ENCODE assay signal across 1 cellular context in genomic region chr22:22408731-22409696, GRCh38.
TF ChIP-seq lines count a peak whose summit lies in the region.

No MANE protein-coding gene starts in this region.

TF ChIP-seq in K562, 482 proteins besides CTCF, POLR2A, EP300 and RAD21 (continued from another document and continues in another):
- no peak for TF ChIP-seq CHAMP1 (IDR thresholded peaks at IDR 0.05)
- no peak for TF ChIP-seq STAT5A (IDR thresholded peaks at IDR 0.05; ENCODE audit: borderline replicate concordance, low read length)
- TF ChIP-seq RBM39 (optimal IDR thresholded peaks at IDR 0.05; ENCODE audit: low read depth, low read length) = no peak
- no peak for TF ChIP-seq RFX1 (IDR thresholded peaks at IDR 0.05)
- TF ChIP-seq SP2 (IDR thresholded peaks at IDR 0.05; ENCODE audit: extremely low read depth, low read depth, low read length, poor library complexity, severe bottlenecking) = no peak
- no peak for TF ChIP-seq DPF2 (IDR thresholded peaks at IDR 0.05)
- TF ChIP-seq HOXB6 (CRISPR knock-in tag; IDR thresholded peaks at IDR 0.05; ENCODE audit: borderline replicate concordance) = peak; percentile 74; the same call in 1 of the 2 replicates
- no peak for TF ChIP-seq ZNF699 (CRISPR knock-in tag; IDR thresholded peaks at IDR 0.05; ENCODE audit: insufficient replicate concordance)
- no peak for TF ChIP-seq RBM25 (IDR thresholded peaks at IDR 0.05; ENCODE audit: low read depth, low read length, severe bottlenecking)
- no peak for TF ChIP-seq ZZZ3 (IDR thresholded peaks at IDR 0.05)
- TF ChIP-seq LARP7 (IDR thresholded peaks at IDR 0.05) = no peak
- TF ChIP-seq ZNF445 (CRISPR knock-in tag; IDR thresholded peaks at IDR 0.05; ENCODE audit: low read depth) = no peak
- TF ChIP-seq, protein P1, sequence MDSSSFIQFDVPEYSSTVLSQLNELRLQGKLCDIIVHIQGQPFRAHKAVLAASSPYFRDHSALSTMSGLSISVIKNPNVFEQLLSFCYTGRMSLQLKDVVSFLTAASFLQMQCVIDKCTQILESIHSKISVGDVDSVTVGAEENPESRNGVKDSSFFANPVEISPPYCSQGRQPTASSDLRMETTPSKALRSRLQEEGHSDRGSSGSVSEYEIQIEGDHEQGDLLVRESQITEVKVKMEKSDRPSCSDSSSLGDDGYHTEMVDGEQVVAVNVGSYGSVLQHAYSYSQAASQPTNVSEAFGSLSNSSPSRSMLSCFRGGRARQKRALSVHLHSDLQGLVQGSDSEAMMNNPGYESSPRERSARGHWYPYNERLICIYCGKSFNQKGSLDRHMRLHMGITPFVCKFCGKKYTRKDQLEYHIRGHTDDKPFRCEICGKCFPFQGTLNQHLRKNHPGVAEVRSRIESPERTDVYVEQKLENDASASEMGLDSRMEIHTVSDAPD (CRISPR knock-in tag; IDR thresholded peaks at IDR 0.05) = no peak
- TF ChIP-seq MBD1 (CRISPR knock-in tag; IDR thresholded peaks at IDR 0.05) = no peak
- no peak for TF ChIP-seq DNMT1 (IDR thresholded peaks at IDR 0.05)
- no peak for TF ChIP-seq ATF1 (CRISPR knock-in tag; IDR thresholded peaks at IDR 0.05)
- peak; percentile 30; the same call in 1 of the 2 replicates for TF ChIP-seq ATF1 (tag; IDR thresholded peaks at IDR 0.05)
- TF ChIP-seq, protein P2, sequence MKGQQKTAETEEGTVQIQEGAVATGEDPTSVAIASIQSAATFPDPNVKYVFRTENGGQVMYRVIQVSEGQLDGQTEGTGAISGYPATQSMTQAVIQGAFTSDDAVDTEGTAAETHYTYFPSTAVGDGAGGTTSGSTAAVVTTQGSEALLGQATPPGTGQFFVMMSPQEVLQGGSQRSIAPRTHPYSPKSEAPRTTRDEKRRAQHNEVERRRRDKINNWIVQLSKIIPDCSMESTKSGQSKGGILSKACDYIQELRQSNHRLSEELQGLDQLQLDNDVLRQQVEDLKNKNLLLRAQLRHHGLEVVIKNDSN (CRISPR knock-in tag; IDR thresholded peaks at IDR 0.05) = 0 out of 2 replicates have a peak, but pooled peaks have one; percentile 30
- TF ChIP-seq ZNF12 (CRISPR knock-in tag; IDR thresholded peaks at IDR 0.05) = no peak
- no peak for TF ChIP-seq GTF2A2 (tag; IDR thresholded peaks at IDR 0.05)
- no peak for TF ChIP-seq IFI16 (CRISPR knock-in tag; IDR thresholded peaks at IDR 0.05)
- no peak for TF ChIP-seq ZNF408 (CRISPR knock-in tag; IDR thresholded peaks at IDR 0.05; ENCODE audit: low read depth)
- no peak for TF ChIP-seq ZFPM2 (CRISPR knock-in tag; IDR thresholded peaks at IDR 0.05)
- TF ChIP-seq PKNOX1 (IDR thresholded peaks at IDR 0.05) = no peak
- no peak for TF ChIP-seq NFYB (IDR thresholded peaks at IDR 0.05; ENCODE audit: extremely low read depth, insufficient read length)
- TF ChIP-seq ZSCAN29 (IDR thresholded peaks at IDR 0.05) = no peak
- no peak for TF ChIP-seq NFIC (IDR thresholded peaks at IDR 0.05)
- no peak for TF ChIP-seq ZNF134 (CRISPR knock-in tag; conservative IDR thresholded peaks at IDR 0.05)
- TF ChIP-seq CBX8 (IDR thresholded peaks at IDR 0.05; ENCODE audit: borderline replicate concordance, extremely low read depth, low read depth, low read length, poor library complexity, severe bottlenecking) = no peak
- TF ChIP-seq HNRNPLL (IDR thresholded peaks at IDR 0.05; ENCODE audit: low read depth, low read length, poor library complexity, severe bottlenecking) = peak; percentile 33
- no peak for TF ChIP-seq ZNF584 (CRISPR knock-in tag; IDR thresholded peaks at IDR 0.05; ENCODE audit: low read depth)
- no peak for TF ChIP-seq GABPB1 (CRISPR knock-in tag; IDR thresholded peaks at IDR 0.05)
- TF ChIP-seq RB1 (IDR thresholded peaks at IDR 0.05; ENCODE audit: low read depth) = peak; percentile 66
- TF ChIP-seq E2F1 (CRISPR knock-in tag; IDR thresholded peaks at IDR 0.05) = peak; percentile 28; the same call in 1 of the 2 replicates
- TF ChIP-seq ADNP (tag; IDR thresholded peaks at IDR 0.05) = no peak
- TF ChIP-seq CREM (IDR thresholded peaks at IDR 0.05; ENCODE audit: low read depth) = 0 out of 2 replicates have a peak, but pooled peaks have one; percentile 23
- TF ChIP-seq MAFF (IDR thresholded peaks at IDR 0.05; ENCODE audit: low read length) = no peak
- TF ChIP-seq TCFL5 (CRISPR knock-in tag; conservative IDR thresholded peaks at IDR 0.05) = no peak
- TF ChIP-seq NR2C1 (IDR thresholded peaks at IDR 0.05) = no peak
- no peak for TF ChIP-seq NR2C1 (tag; IDR thresholded peaks at IDR 0.05)
- no peak for TF ChIP-seq STAT5B (CRISPR knock-in tag; IDR thresholded peaks at IDR 0.05)
- TF ChIP-seq SETDB1 (IDR thresholded peaks at IDR 0.05; ENCODE audit: low read length) = no peak
- no peak for TF ChIP-seq NFIX (CRISPR knock-in tag; IDR thresholded peaks at IDR 0.05; ENCODE audit: low read depth)
- TF ChIP-seq, protein P3, sequence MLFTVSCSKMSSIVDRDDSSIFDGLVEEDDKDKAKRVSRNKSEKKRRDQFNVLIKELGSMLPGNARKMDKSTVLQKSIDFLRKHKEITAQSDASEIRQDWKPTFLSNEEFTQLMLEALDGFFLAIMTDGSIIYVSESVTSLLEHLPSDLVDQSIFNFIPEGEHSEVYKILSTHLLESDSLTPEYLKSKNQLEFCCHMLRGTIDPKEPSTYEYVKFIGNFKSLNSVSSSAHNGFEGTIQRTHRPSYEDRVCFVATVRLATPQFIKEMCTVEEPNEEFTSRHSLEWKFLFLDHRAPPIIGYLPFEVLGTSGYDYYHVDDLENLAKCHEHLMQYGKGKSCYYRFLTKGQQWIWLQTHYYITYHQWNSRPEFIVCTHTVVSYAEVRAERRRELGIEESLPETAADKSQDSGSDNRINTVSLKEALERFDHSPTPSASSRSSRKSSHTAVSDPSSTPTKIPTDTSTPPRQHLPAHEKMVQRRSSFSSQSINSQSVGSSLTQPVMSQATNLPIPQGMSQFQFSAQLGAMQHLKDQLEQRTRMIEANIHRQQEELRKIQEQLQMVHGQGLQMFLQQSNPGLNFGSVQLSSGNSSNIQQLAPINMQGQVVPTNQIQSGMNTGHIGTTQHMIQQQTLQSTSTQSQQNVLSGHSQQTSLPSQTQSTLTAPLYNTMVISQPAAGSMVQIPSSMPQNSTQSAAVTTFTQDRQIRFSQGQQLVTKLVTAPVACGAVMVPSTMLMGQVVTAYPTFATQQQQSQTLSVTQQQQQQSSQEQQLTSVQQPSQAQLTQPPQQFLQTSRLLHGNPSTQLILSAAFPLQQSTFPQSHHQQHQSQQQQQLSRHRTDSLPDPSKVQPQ (CRISPR knock-in tag; IDR thresholded peaks at IDR 0.05; ENCODE audit: borderline replicate concordance) = peak; percentile 48; the same call in 1 of the 2 replicates
- no peak for TF ChIP-seq ETV6 (IDR thresholded peaks at IDR 0.05; ENCODE audit: borderline replicate concordance in 1 of 2, low read depth in 2 of 2, low read length in 1 of 2)
- no peak for TF ChIP-seq ETV6 (CRISPR knock-in tag; IDR thresholded peaks at IDR 0.05; ENCODE audit: borderline replicate concordance)
- no peak for TF ChIP-seq ZBTB12 (CRISPR knock-in tag; IDR thresholded peaks at IDR 0.05)
- no peak; the same call in 1 of the 2 replicates for TF ChIP-seq THAP12 (CRISPR knock-in tag; IDR thresholded peaks at IDR 0.05)
- TF ChIP-seq, protein P4, sequence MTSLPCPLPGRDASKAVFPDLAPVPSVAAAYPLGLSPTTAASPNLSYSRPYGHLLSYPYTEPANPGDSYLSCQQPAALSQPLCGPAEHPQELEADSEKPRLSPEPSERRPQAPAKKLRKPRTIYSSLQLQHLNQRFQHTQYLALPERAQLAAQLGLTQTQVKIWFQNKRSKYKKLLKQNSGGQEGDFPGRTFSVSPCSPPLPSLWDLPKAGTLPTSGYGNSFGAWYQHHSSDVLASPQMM (CRISPR knock-in tag; IDR thresholded peaks at IDR 0.05) = no peak
- no peak; the same call in 1 of the 2 replicates for TF ChIP-seq GTF2F1 (IDR thresholded peaks at IDR 0.05; ENCODE audit: low read depth, low read length)
- TF ChIP-seq PRMT5 (CRISPR knock-in tag; IDR thresholded peaks at IDR 0.05) = no peak
